10 cellular contexts compared by ENCODE assay signal in genomic region chr1:154641534-154641933, GRCh38.
"Had no signal": no experiment of that assay in that cellular context is flagged by ENCODE, and none has a peak within 500 bp of the region (broad histone marks: within the 10 kb centered on the region; RNA-seq: fewer than 3 reads in every experiment).

No MANE protein-coding gene starts in this region.

- H3K27ac ChIP-seq: GM23248 had no signal

- H3K4me1 Mint-ChIP-seq: GM23338, H9 had no signal

- H3K36me3 ChIP-seq: HAP-1 had no signal

- H2AFZ ChIP-seq: GM23248, GM23338 had no signal

- FAIRE-seq: H1 had no signal

- DNase-seq: GM23248, GOT3, H7, H9, HCEC 1CT, HFFc6 had no signal

- H3K27ac Mint-ChIP-seq: GM23338, H9, HFFc6 had no signal

- H3K4me3 ChIP-seq: GM23248, GM23338, HAP-1 had no signal

- H3K4me1 ChIP-seq: HAP-1 had no signal

- H3K4me3 Mint-ChIP-seq: GM23338, H9, HFFc6 had no signal

- H3K9ac ChIP-seq: GM23248 had no signal

- ATAC-seq: GM23338, HCT116 had no signal

- H3K4me2 ChIP-seq: GM23338 had no signal
